In genomic region chr7:4612939-4613841, GRCh38 we compare ENCODE assay signal across 8 cellular contexts.
A peak's percentile ranks its signal among the peaks of the same experiment; 100 is the strongest.
DNase-seq lines count a peak whose midpoint lies in the region; ATAC-seq and TF ChIP-seq lines count a peak whose summit lies in the region.

No MANE protein-coding gene starts in this region.

- H3K9me3 ChIP-seq in GM23248 (ENCODE audit: low read depth) (no peaks in the 10 kb centered on the region), left ventricle myocardium inferior (replicated peaks) (no peaks in the 10 kb centered on the region)

- peaks cover 14% of the 10 kb centered on the region for H3K4me1 Mint-ChIP-seq in WTC11

- H3K9me3 Mint-ChIP-seq in WTC11 = peaks cover 9% of the 10 kb centered on the region

- DNase-seq in GM23248 = peak; percentile 64
- peak; percentile 43 for DNase-seq in WTC11 (ENCODE audit: low spot score)
- DNase-seq in left ventricle myocardium inferior = no peak
- DNase-seq in sciatic nerve (ENCODE audit: low spot score) = no peak
- DNase-seq in stimulated activated CD4-positive, alpha-beta T cell treated with anti-CD3 and anti-CD28 coated beads, Interleukin-15, amount 100 ng/mL, for 24 hours = no peak
- no peak for DNase-seq in HCEC 1CT

- TF ChIP-seq CTCF in WTC11 (IDR thresholded peaks at IDR 0.05) = no peak
- no peak for TF ChIP-seq CTCF in left ventricle myocardium inferior (IDR thresholded peaks at IDR 0.05; ENCODE audit: borderline replicate concordance)

- CTCF ChIA-PET in WTC11 (lab: Charles Lee) = interaction anchor here (0.6 to 2.8 kb wide), 6 partner anchors 19 to 387 kb away, joined by 3 to 24 read pairs (median 5); no protein-coding TSS in a partner anchor

- H3K27me3 ChIP-seq in GM23248 (replicated peaks; ENCODE audit: insufficient read depth) (no peaks in the 10 kb centered on the region; the same call in 1 of the 2 replicates), left ventricle myocardium inferior (ENCODE audit: low read depth) (no peaks in the 10 kb centered on the region)

- peak; percentile 85 for ATAC-seq in WTC11
- ATAC-seq in sciatic nerve = peak; percentile 31
- ATAC-seq in GM18517 (IDR thresholded peaks at IDR 0.05; ENCODE audit: unreplicated experiment) = no peak
- no peak for ATAC-seq in HG03378 (IDR thresholded peaks at IDR 0.05; ENCODE audit: unreplicated experiment)

- H3K4me3 ChIP-seq in GM23248 (peak overlapping the region; percentile 67), left ventricle myocardium inferior (peak overlapping the region; percentile 57)

- H3K9ac ChIP-seq in GM23248 = peak overlapping the region; percentile 78

- no peaks in the 10 kb centered on the region for H3K36me3 Mint-ChIP-seq in WTC11

- H3K4me2 ChIP-seq in GM23248 (ENCODE audit: unreplicated experiment) = peak overlapping the region; percentile 94

- peaks cover 14% of the 10 kb centered on the region for H3K4me1 ChIP-seq in GM23248 (ENCODE audit: insufficient read depth)
- peaks cover 22% of the 10 kb centered on the region for H3K4me1 ChIP-seq in left ventricle myocardium inferior

- no peaks in the 10 kb centered on the region for H4K20me1 ChIP-seq in GM23248 (ENCODE audit: insufficient read depth)

- H3K9me2 ChIP-seq in GM23248 (ENCODE audit: insufficient read depth) = no peaks in the 10 kb centered on the region

- POLR2A ChIA-PET in WTC11 (lab: Charles Lee) = no interaction called here

- H3K27ac Mint-ChIP-seq in WTC11 = peak overlapping the region; percentile 80

- peak overlapping the region; percentile 20 for H3K4me3 Mint-ChIP-seq in WTC11

- intact Hi-C loops in left ventricle myocardium inferior (cut with micrococcal nuclease) = loop anchor here (10.0 kb wide), 1 partner anchor 132 kb away; no protein-coding TSS in a partner anchor
- intact Hi-C loops in sciatic nerve (cut with DNase I) = no loop called here

- H3K27me3 Mint-ChIP-seq in WTC11 (ENCODE audit: low read depth) = no peaks in the 10 kb centered on the region

- H3K36me3 ChIP-seq in GM23248 (ENCODE audit: low read depth) (no peaks in the 10 kb centered on the region), left ventricle myocardium inferior (no peaks in the 10 kb centered on the region)

- H3K27ac ChIP-seq in GM23248 = peak overlapping the region; percentile 57
- H3K27ac ChIP-seq in left ventricle myocardium inferior (replicated peaks) = peak overlapping the region; percentile 81

- H3F3A ChIP-seq in GM23248 (ENCODE audit: insufficient read depth) = peaks cover 16% of the 10 kb centered on the region

- peak overlapping the region; percentile 97 for H2AFZ ChIP-seq in GM23248

- 10 to 14% methylated on average over 25 of the region's 25 CpGs for WGBS in GM23248 (ENCODE audit: low coverage in 1 of 2, low lambda C conversion rate in 2 of 2, missing lambda C conversion rate in 2 of 2), 2 experiments

- no peaks in the 10 kb centered on the region for H3K79me2 ChIP-seq in GM23248 (ENCODE audit: insufficient read depth)

- in situ Hi-C loops in GM23248 (cut with MboI) = loop anchor here (25.0 kb wide), 1 partner anchor 1751 kb away; no protein-coding TSS in a partner anchor

TF ChIP-seq in WTC11, 78 proteins besides CTCF, POLR2A, EP300 and RAD21:
- peak; percentile 49; the same call in 1 of the 2 replicates for TF ChIP-seq NFE2L1 (CRISPR knock-in tag; IDR thresholded peaks at IDR 0.05)
- TF ChIP-seq GABPB1 (CRISPR knock-in tag; IDR thresholded peaks at IDR 0.05) = no peak

Comparison
In these comparisons a context has a peak if more than half of its experiments do, and no peak if none do; other contexts are left out.
1. DNase-seq: peak in GM23248 (single experiment) and WTC11 (single experiment); none in left ventricle myocardium inferior (single experiment), sciatic nerve (single experiment), stimulated activated CD4-positive, alpha-beta T cell treated with anti-CD3 and anti-CD28 coated beads, Interleukin-15, amount 100 ng/mL, for 24 hours (single experiment) and HCEC 1CT (single experiment).
2. ATAC-seq: peak in WTC11 (single experiment) and sciatic nerve (single experiment); none in GM18517 (single experiment) and HG03378 (single experiment).